Comparison of ENCODE assay signal across 8 cellular contexts in the genomic region with DNA sequence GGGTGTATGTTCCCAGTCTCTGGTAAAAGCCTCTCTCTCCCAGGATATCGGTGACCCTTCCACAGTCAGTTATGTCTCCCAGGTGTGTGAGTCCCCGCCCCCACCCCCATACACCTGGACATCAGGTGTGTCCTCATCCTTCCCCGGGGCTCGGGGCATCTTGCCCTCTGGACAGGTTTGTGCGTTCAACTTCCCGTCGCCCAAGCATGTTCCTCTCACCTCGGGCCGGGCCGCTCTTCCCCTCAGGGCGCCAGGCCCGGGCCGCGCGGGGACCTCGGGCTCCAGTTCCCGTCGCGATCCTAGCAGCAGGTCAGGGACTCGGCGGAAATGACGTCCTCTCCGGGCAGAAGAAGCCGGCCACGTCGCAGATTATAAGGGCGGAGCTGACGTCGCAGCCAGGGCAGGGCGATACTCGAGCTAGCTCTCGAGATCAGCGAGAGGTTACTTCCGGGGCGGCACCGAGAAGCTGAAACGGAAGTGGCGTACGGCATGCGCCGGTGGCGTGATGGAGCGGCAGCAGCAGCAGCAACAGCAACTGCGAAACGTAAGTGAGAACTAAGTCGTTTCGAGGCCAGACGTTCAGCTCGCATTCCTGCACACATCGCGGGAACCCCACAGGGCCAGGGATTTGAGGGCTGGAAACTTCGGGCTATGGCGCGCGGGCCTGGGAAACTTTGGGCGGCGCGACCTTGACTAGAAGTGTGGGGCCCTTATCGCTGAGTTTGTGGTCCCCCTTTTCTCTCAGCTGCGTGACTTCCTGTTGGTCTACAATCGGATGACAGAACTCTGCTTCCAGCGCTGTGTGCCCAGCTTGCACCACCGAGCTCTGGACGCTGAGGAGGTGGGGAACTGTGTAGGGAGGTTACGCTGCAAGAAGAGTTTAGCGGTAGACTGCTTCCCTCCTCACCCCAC. TPM values are rescaled to one million over a fixed set of nuclear protein-coding genes. Genes with fewer than 3 reads are reported as not detected.
A peak's percentile ranks its signal among the peaks of the same experiment; 100 is the strongest.
DNase-seq lines count a peak whose midpoint lies in the region; ATAC-seq and TF ChIP-seq lines count a peak whose summit lies in the region.

A gene with protein sequence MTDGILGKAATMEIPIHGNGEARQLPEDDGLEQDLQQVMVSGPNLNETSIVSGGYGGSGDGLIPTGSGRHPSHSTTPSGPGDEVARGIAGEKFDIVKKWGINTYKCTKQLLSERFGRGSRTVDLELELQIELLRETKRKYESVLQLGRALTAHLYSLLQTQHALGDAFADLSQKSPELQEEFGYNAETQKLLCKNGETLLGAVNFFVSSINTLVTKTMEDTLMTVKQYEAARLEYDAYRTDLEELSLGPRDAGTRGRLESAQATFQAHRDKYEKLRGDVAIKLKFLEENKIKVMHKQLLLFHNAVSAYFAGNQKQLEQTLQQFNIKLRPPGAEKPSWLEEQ (minus strand): TSS at position 320 of the 912 bp plus-strand sequence. CDS start 910 bp downstream, outside the sequence.
A gene with protein sequence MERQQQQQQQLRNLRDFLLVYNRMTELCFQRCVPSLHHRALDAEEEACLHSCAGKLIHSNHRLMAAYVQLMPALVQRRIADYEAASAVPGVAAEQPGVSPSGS (plus strand): TSS at position 490 of the 912 bp plus-strand sequence. CDS start 16 bp downstream, at position 506.

- in situ Hi-C loops in GM18951 (cut with MboI; ENCODE audit: low sequenced_read_pairs, unreplicated experiment) = no loop called here

- H3K27me3 Mint-ChIP-seq in activated B cell treated with CpG ODN at 0.5 μM for 24 hours (no peaks in the 10 kb centered on the region), immature natural killer cell (ENCODE audit: low read depth in 3 of 3) (peaks cover 0 to 15% (median 0%) of the 10 kb centered on the region in 3 donors)

- H3K27ac Mint-ChIP-seq in activated B cell treated with CpG ODN at 0.5 μM for 24 hours = peak within 1 kb of the TSS; percentile 97
- H3K27ac Mint-ChIP-seq in immature natural killer cell = peak within 1 kb of the TSS; percentile 97 to 100 (median 98)

- POLR2A ChIA-PET in activated B cell treated with CpG ODN at 0.5 μM for 24 hours (lab: Charles Lee) = interaction anchor here (0.6 to 2.4 kb wide), 22 partner anchors 8 to 791 kb away, joined by 3 to 20 read pairs (median 4); a partner anchor contains a TSS

- TF ChIP-seq POLR2A in GM18951 (IDR thresholded peaks at IDR 0.05; ENCODE audit: extremely low read depth, insufficient read depth, insufficient read length) = peak; percentile 92

- no peak for TF ChIP-seq CTCF in activated B cell treated with CpG ODN at 0.5 μM for 24 hours (IDR thresholded peaks at IDR 0.05)

- H3K9me3 Mint-ChIP-seq in activated B cell treated with CpG ODN at 0.5 μM for 24 hours (no peaks in the 10 kb centered on the region), immature natural killer cell (no peaks in the 10 kb centered on the region)

- H3K4me3 Mint-ChIP-seq in activated B cell treated with CpG ODN at 0.5 μM for 24 hours (peak within 1 kb of the TSS; percentile 95), immature natural killer cell (peak within 1 kb of the TSS; percentile 91 to 99 (median 97))

- CTCF ChIA-PET in activated B cell treated with CpG ODN at 0.5 μM for 24 hours (lab: Charles Lee) = interaction anchor here (1.0 to 1.9 kb wide), 6 partner anchors 12 to 225 kb away, joined by 3 to 9 read pairs (median 4); a partner anchor contains a TSS

- H3K36me3 Mint-ChIP-seq in activated B cell treated with CpG ODN at 0.5 μM for 24 hours (ENCODE audit: low read depth) (peaks cover 47% of the 10 kb centered on the region), immature natural killer cell (peaks cover 0 to 29% (median 11%) of the 10 kb centered on the region in 3 donors)

- H3K4me1 Mint-ChIP-seq in activated B cell treated with CpG ODN at 0.5 μM for 24 hours (peaks cover 42% of the 10 kb centered on the region), immature natural killer cell (peaks cover 45% of the 10 kb centered on the region in 2 donors)

- peak within 1 kb of the TSS; percentile 95 for H3K27ac ChIP-seq in caudate nucleus (ENCODE audit: low read depth, low read length)

- peak; percentile 99 for DNase-seq in AG08395 (ENCODE audit: low spot score)
- peak; percentile 99 for DNase-seq in NCI-H345 (lab: John Stamatoyannopoulos, UW)
- DNase-seq in activated B cell treated with CpG ODN at 0.5 μM for 24 hours = peak; percentile 92
- DNase-seq in caudate nucleus (lab: John Stamatoyannopoulos, UW) = peak; percentile 47 to 100 (median 98)
- DNase-seq in immature natural killer cell = peak; percentile 94 to 96 (median 95)
- DNase-seq in smooth muscle cell of the brain vasculature (ENCODE audit: low read depth, low spot score) = peak; percentile 91

- intact Hi-C loops in activated B cell treated with CpG ODN at 0.5 μM for 24 hours (cut with micrococcal nuclease) = loop anchor here (1.0 to 5.0 kb wide), 10 partner anchors 62 to 1874 kb away; a partner anchor contains a TSS

- ATAC-seq in HG03196 (IDR thresholded peaks at IDR 0.05; ENCODE audit: unreplicated experiment) (peak; percentile 99), activated B cell treated with CpG ODN at 0.5 μM for 24 hours (ENCODE audit: low read depth) (peak; percentile 95)

RNA-seq across cellular contexts. Expression of the first gene that starts in this region (rescaled TPM):
- total RNA-seq in activated B cell treated with CpG ODN at 0.5 μM for 24 hours = 40.6 and 43.1 TPM in 2 replicates
- polyA plus RNA-seq in immature natural killer cell = 10 to 100 TPM; 34.2 to 39.9 (median 35.0) TPM

RNA-seq across cellular contexts. Expression of the second gene that starts in this region (rescaled TPM):
- 48.0 and 60.0 TPM in 2 replicates for total RNA-seq in activated B cell treated with CpG ODN at 0.5 μM for 24 hours
- 10 to 100 TPM; 33.9 to 41.6 (median 35.2) TPM for polyA plus RNA-seq in immature natural killer cell

Comparison
In these comparisons a context has a peak if more than half of its experiments do, and no peak if none do; other contexts are left out.
1. Peak in every context shown above with its lines: DNase-seq, ATAC-seq and H3K27ac ChIP-seq.